In the genomic region with DNA sequence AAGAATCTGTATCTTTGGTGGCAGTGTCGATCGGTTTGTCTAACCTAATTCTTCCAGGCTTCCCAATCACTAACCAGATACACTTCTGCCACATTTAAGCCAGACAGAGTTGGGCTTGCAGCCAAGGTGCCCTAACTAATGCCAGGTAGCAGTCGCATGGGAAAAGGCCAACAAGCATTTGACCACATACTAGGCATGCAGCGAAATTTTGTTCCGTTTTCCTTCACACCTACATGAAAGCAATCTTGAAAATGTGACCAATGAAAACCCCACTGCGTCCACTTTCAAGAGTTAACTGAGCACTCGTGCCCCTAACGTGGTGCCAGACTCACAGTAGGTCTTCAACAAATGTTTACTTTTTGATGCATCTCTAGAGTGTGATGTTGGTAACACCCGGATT, we compare ENCODE assay signal across 14 cellular contexts.
A peak's percentile ranks its signal among the peaks of the same experiment; 100 is the strongest.
DNase-seq lines count a peak whose midpoint lies in the region; ATAC-seq and TF ChIP-seq lines count a peak whose summit lies in the region.
"Had no signal": no experiment of that assay in that cellular context is flagged by ENCODE, and none has a peak within 500 bp of the region (broad histone marks: within the 10 kb centered on the region; RNA-seq: fewer than 3 reads in every experiment).

No MANE protein-coding gene starts in this region.

- intact Hi-C loops in Calu3 (cut with micrococcal nuclease; ENCODE audit: unreplicated experiment): loop anchor here (1.0 to 2.0 kb wide), 4 partner anchors 36 to 200 kb away; no protein-coding TSS in a partner anchor

- no peak for ATAC-seq in effector memory CD8-positive, alpha-beta T cell (replicated peaks)
- ATAC-seq: activated T-helper 17 cell treated with anti-CD3 and anti-CD28 coated beads, Interleukin-2, amount 50 U/mL, for 72 hours; gastroesophageal sphincter had no signal

- H3K9ac ChIP-seq in endodermal cell (ENCODE audit: extremely low read depth, low read length, poor library complexity, severe bottlenecking): no peak overlapping the region
- H3K9ac ChIP-seq in neural progenitor cell: no peak overlapping the region
- H3K9ac ChIP-seq: parathyroid adenoma had no signal

- no peak overlapping the region for H3K4me3 ChIP-seq in endodermal cell (ENCODE audit: low read length)
- H3K4me3 ChIP-seq in neural progenitor cell: no peak overlapping the region
- H3K4me3 ChIP-seq: adrenal gland, gastroesophageal sphincter had no signal

- H3K4me3 Mint-ChIP-seq in Calu3 (ENCODE audit: low read depth, unreplicated experiment) (peak overlapping the region; percentile 10), endodermal cell (no peak overlapping the region), neural progenitor cell (no peak overlapping the region)
- H3K4me3 Mint-ChIP-seq in effector memory CD8-positive, alpha-beta T cell: no peak overlapping the region
- H3K4me3 Mint-ChIP-seq: activated T-helper 17 cell treated with anti-CD3 and anti-CD28 coated beads, Interleukin-2, amount 50 U/mL, for 72 hours had no signal

- H3K27ac Mint-ChIP-seq in Calu3 (ENCODE audit: unreplicated experiment) (peak overlapping the region; percentile 80), endodermal cell (peak overlapping the region; percentile 80), neural progenitor cell (peak overlapping the region; percentile 94)
- no peak overlapping the region for H3K27ac Mint-ChIP-seq in effector memory CD8-positive, alpha-beta T cell
- H3K27ac Mint-ChIP-seq: activated T-helper 17 cell treated with anti-CD3 and anti-CD28 coated beads, Interleukin-2, amount 50 U/mL, for 72 hours had no signal

- H3F3A ChIP-seq in neural progenitor cell (ENCODE audit: low read depth): peaks cover 4% of the 10 kb centered on the region

- peak overlapping the region; percentile 30 for H2AFZ ChIP-seq in neural progenitor cell (replicated peaks)
- H2AFZ ChIP-seq: parathyroid adenoma had no signal

- no peak for TF ChIP-seq CTCF in Calu3 (IDR thresholded peaks at IDR 0.05; ENCODE audit: unreplicated experiment)
- TF ChIP-seq CTCF in endodermal cell (conservative IDR thresholded peaks at IDR 0.05): no peak
- TF ChIP-seq CTCF in neural progenitor cell (IDR thresholded peaks at IDR 0.05): no peak
- TF ChIP-seq CTCF in GM10266 (IDR thresholded peaks at IDR 0.05; ENCODE audit: control insufficient read depth, insufficient read depth, low read depth, missing control alignments): no peak

- no TSS peak for BruUV-seq in Calu3 (replicated peaks; lab: Mats Ljungman, UMichigan)

- no peaks in the 10 kb centered on the region for H3K27me3 Mint-ChIP-seq in Calu3 (ENCODE audit: unreplicated experiment)
- H3K27me3 Mint-ChIP-seq in endodermal cell (ENCODE audit: insufficient read depth): peaks cover 2% of the 10 kb centered on the region
- peaks cover 4% of the 10 kb centered on the region for H3K27me3 Mint-ChIP-seq in neural progenitor cell (ENCODE audit: insufficient read depth, low read depth)
- H3K27me3 Mint-ChIP-seq in effector memory CD8-positive, alpha-beta T cell: peaks cover 28 to 47% of the 10 kb centered on the region in 2 donors

- no peaks in the 10 kb centered on the region for H3K9me3 Mint-ChIP-seq in Calu3 (ENCODE audit: low read depth, unreplicated experiment)
- H3K9me3 Mint-ChIP-seq in endodermal cell: peaks cover 10% of the 10 kb centered on the region
- H3K9me3 Mint-ChIP-seq in neural progenitor cell: peaks cover 2% of the 10 kb centered on the region
- no peaks in the 10 kb centered on the region for H3K9me3 Mint-ChIP-seq in effector memory CD8-positive, alpha-beta T cell
- H3K9me3 Mint-ChIP-seq: activated T-helper 17 cell treated with anti-CD3 and anti-CD28 coated beads, Interleukin-2, amount 50 U/mL, for 72 hours had no signal

- no peaks in the 10 kb centered on the region for H4K20me1 ChIP-seq in neural progenitor cell (ENCODE audit: low read depth)

- peaks cover 10% of the 10 kb centered on the region for H3K36me3 Mint-ChIP-seq in Calu3 (ENCODE audit: insufficient read depth, unreplicated experiment)
- peaks cover 9% of the 10 kb centered on the region for H3K36me3 Mint-ChIP-seq in endodermal cell (ENCODE audit: low read depth)
- H3K36me3 Mint-ChIP-seq in neural progenitor cell: no peaks in the 10 kb centered on the region
- H3K36me3 Mint-ChIP-seq in effector memory CD8-positive, alpha-beta T cell (ENCODE audit: insufficient read depth): no peaks in the 10 kb centered on the region

- H3K4me1 Mint-ChIP-seq in Calu3 (ENCODE audit: low read depth, unreplicated experiment) (peaks cover 91% of the 10 kb centered on the region), endodermal cell (peaks cover 42% of the 10 kb centered on the region), neural progenitor cell (peaks cover 74% of the 10 kb centered on the region)
- no peaks in the 10 kb centered on the region for H3K4me1 Mint-ChIP-seq in effector memory CD8-positive, alpha-beta T cell (ENCODE audit: low read depth in 2 of 2)
- H3K4me1 Mint-ChIP-seq: activated T-helper 17 cell treated with anti-CD3 and anti-CD28 coated beads, Interleukin-2, amount 50 U/mL, for 72 hours had no signal

- H3K4me1 ChIP-seq in endodermal cell (ENCODE audit: control insufficient read depth, insufficient read depth, low read length) (peaks cover 14% of the 10 kb centered on the region), neural progenitor cell (peaks cover 28% of the 10 kb centered on the region)
- H3K4me1 ChIP-seq: adrenal gland, parathyroid adenoma had no signal

- TF ChIP-seq RAD21 in Ishikawa (IDR thresholded peaks at IDR 0.05; ENCODE audit: low read depth): no peak

- no peaks in the 10 kb centered on the region for H3K79me2 ChIP-seq in neural progenitor cell (ENCODE audit: low read depth)
- H3K79me2 ChIP-seq: parathyroid adenoma had no signal

- no peak overlapping the region for H3K27ac ChIP-seq in endodermal cell (ENCODE audit: low read depth, low read length)
- H3K27ac ChIP-seq in neural progenitor cell: no peak overlapping the region
- H3K27ac ChIP-seq: adrenal gland, parathyroid adenoma, VCaP had no signal

- H3K9me3 ChIP-seq in endodermal cell (ENCODE audit: control insufficient read depth, low read length) (no peaks in the 10 kb centered on the region), neural progenitor cell (ENCODE audit: low read depth) (no peaks in the 10 kb centered on the region)
- H3K9me3 ChIP-seq: adrenal gland, gastroesophageal sphincter had no signal

- no peak for TF ChIP-seq EP300 in Ishikawa (IDR thresholded peaks at IDR 0.05; ENCODE audit: borderline replicate concordance)

- H3K36me3 ChIP-seq in endodermal cell (ENCODE audit: control insufficient read depth, insufficient read depth, low read length) (peaks cover 3% of the 10 kb centered on the region), neural progenitor cell (no peaks in the 10 kb centered on the region)
- H3K36me3 ChIP-seq: adrenal gland, gastroesophageal sphincter had no signal

- H3K4me2 ChIP-seq in neural progenitor cell: no peak overlapping the region

- CTCF ChIA-PET in Calu3 (lab: Charles Lee): interaction anchor here (0.8 to 2.4 kb wide), 12 partner anchors 17 to 197 kb away, joined by 3 to 16 read pairs (median 4); a partner anchor contains a TSS

- H3K27me3 ChIP-seq in endodermal cell (ENCODE audit: control insufficient read depth, insufficient read depth, low read length, poor library complexity, severe bottlenecking) (no peaks in the 10 kb centered on the region), neural progenitor cell (peaks cover 9% of the 10 kb centered on the region)
- H3K27me3 ChIP-seq: adrenal gland, gastroesophageal sphincter had no signal

- peak; percentile 64 for DNase-seq in Calu3
- DNase-seq in endodermal cell: peak; percentile 56
- no peak for DNase-seq in neural progenitor cell (ENCODE audit: low spot score)
- no peak for DNase-seq in GM10266 (ENCODE audit: extremely low spot score)
- no peak for DNase-seq in effector memory CD8-positive, alpha-beta T cell
- DNase-seq in germinal center (ENCODE audit: low spot score): no peak
- no peak for DNase-seq in NCI-H748 treated with DMSO at 0.1 percent for 48 hours (lab: John Stamatoyannopoulos, UW)
- DNase-seq: adrenal gland, NCI-H446 treated with DMSO at 0.1 percent for 48 hours had no signal

- WGBS in endodermal cell (ENCODE audit: insufficient coverage in 1 of 2, insufficient read length in 1 of 2), 2 experiments: 88% methylated on average over 7 to 9 of the region's 9 CpGs

TF ChIP-seq in Ishikawa, 13 proteins besides CTCF, POLR2A, EP300 and RAD21:
- TF ChIP-seq, protein P1, sequence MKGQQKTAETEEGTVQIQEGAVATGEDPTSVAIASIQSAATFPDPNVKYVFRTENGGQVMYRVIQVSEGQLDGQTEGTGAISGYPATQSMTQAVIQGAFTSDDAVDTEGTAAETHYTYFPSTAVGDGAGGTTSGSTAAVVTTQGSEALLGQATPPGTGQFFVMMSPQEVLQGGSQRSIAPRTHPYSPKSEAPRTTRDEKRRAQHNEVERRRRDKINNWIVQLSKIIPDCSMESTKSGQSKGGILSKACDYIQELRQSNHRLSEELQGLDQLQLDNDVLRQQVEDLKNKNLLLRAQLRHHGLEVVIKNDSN (IDR thresholded peaks at IDR 0.05): no peak
- TF ChIP-seq, protein P2, sequence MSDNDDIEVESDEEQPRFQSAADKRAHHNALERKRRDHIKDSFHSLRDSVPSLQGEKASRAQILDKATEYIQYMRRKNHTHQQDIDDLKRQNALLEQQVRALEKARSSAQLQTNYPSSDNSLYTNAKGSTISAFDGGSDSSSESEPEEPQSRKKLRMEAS (IDR thresholded peaks at IDR 0.05): peak; percentile 10

Comparison
In these comparisons a context has a peak if more than half of its experiments do, and no peak if none do; other contexts are left out.
1. DNase-seq: peak in Calu3 (single experiment) and endodermal cell (single experiment); none in neural progenitor cell (single experiment), GM10266 (single experiment), effector memory CD8-positive, alpha-beta T cell (0 of 3), germinal center (single experiment) and NCI-H748 treated with DMSO at 0.1 percent for 48 hours (single experiment).
2. H3K27ac Mint-ChIP-seq: peak in Calu3 (single experiment), endodermal cell (single experiment) and neural progenitor cell (single experiment); none in effector memory CD8-positive, alpha-beta T cell (0 of 2).